2 cellular contexts compared by ENCODE assay signal in the genomic region with DNA sequence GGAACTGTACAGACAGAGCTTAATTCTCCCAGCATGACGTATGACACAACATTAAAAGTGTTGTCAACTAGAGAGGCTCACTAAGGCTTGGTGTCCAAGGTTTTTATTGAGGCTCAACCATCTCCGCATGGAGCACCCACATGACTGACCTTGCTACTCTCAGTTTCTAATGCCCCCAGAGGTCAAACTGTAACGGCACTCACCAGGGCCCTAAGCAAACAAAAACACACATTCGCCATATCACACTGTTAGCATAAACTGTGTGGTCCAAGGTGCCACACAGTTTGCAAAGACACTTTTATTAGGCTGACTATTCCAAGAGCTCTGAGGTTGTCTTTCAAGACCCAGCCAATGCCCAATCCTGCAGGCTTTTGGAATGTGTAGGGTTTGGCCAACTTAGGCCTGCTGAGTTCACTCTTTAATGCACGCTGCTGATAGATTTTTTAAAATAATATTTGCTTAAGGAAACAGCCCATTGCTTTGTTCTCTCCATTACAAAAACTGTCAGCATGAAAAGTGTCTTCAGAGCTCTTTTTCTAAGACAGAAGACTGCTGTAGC.
A peak's percentile ranks its signal among the peaks of the same experiment; 100 is the strongest.
TF ChIP-seq lines count a peak whose summit lies in the region.

No MANE protein-coding gene starts in this region.

TF ChIP-seq in HEK293, 187 proteins besides CTCF, POLR2A, EP300 and RAD21 (continued from another document and continues in another):
- TF ChIP-seq, protein P1, sequence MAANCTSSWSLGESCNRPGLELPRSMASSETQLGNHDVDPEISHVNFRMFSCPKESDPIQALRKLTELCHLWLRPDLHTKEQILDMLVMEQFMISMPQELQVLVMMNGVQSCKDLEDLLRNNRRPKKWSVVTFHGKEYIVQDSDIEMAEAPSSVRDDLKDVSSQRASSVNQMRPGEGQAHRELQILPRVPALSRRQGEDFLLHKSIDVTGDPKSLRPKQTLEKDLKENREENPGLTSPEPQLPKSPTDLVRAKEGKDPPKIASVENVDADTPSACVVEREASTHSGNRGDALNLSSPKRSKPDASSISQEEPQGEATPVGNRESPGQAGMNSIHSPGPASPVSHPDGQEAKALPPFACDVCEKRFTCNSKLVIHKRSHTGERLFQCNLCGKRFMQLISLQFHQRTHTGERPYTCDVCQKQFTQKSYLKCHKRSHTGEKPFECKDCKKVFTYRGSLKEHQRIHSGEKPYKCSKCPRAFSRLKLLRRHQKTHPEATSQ (tag by site-specific recombination; IDR thresholded peaks at IDR 0.05), result no peak
- TF ChIP-seq ZNF140 (tag by site-specific recombination; IDR thresholded peaks at IDR 0.05) (no peak), ZNF157 (tag by site-specific recombination; IDR thresholded peaks at IDR 0.05) (no peak), ZIC2 (tag by site-specific recombination; IDR thresholded peaks at IDR 0.05) (peak; percentile 88), TRIM28 (IDR thresholded peaks at IDR 0.05; ENCODE audit: borderline replicate concordance, low read length) (peak; percentile 86), ZNF335 (tag by site-specific recombination; conservative IDR thresholded peaks at IDR 0.05) (no peak), ZNF292 (tag by site-specific recombination; IDR thresholded peaks at IDR 0.05; ENCODE audit: borderline replicate concordance, low read depth) (no peak), ZNF426 (tag by site-specific recombination; IDR thresholded peaks at IDR 0.05) (no peak), ZNF221 (tag by site-specific recombination; IDR thresholded peaks at IDR 0.05; ENCODE audit: borderline replicate concordance) (no peak), ZNF202 (tag by site-specific recombination; IDR thresholded peaks at IDR 0.05; ENCODE audit: borderline replicate concordance) (no peak), ZNF473 (tag by site-specific recombination; IDR thresholded peaks at IDR 0.05) (no peak), ZNF660 (tag by site-specific recombination; IDR thresholded peaks at IDR 0.05) (no peak)
- TF ChIP-seq, protein P2, sequence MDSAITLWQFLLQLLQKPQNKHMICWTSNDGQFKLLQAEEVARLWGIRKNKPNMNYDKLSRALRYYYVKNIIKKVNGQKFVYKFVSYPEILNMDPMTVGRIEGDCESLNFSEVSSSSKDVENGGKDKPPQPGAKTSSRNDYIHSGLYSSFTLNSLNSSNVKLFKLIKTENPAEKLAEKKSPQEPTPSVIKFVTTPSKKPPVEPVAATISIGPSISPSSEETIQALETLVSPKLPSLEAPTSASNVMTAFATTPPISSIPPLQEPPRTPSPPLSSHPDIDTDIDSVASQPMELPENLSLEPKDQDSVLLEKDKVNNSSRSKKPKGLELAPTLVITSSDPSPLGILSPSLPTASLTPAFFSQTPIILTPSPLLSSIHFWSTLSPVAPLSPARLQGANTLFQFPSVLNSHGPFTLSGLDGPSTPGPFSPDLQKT (IDR thresholded peaks at IDR 0.05; ENCODE audit: borderline replicate concordance, low read depth, low read length), result no peak
- TF ChIP-seq, protein P3, sequence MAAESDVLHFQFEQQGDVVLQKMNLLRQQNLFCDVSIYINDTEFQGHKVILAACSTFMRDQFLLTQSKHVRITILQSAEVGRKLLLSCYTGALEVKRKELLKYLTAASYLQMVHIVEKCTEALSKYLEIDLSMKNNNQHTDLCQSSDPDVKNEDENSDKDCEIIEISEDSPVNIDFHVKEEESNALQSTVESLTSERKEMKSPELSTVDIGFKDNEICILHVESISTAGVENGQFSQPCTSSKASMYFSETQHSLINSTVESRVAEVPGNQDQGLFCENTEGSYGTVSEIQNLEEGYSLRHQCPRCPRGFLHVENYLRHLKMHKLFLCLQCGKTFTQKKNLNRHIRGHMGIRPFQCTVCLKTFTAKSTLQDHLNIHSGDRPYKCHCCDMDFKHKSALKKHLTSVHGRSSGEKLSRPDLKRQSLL (tag by site-specific recombination; IDR thresholded peaks at IDR 0.05), result peak; percentile 55; the same call in 1 of the 2 replicates
- TF ChIP-seq, protein P4, sequence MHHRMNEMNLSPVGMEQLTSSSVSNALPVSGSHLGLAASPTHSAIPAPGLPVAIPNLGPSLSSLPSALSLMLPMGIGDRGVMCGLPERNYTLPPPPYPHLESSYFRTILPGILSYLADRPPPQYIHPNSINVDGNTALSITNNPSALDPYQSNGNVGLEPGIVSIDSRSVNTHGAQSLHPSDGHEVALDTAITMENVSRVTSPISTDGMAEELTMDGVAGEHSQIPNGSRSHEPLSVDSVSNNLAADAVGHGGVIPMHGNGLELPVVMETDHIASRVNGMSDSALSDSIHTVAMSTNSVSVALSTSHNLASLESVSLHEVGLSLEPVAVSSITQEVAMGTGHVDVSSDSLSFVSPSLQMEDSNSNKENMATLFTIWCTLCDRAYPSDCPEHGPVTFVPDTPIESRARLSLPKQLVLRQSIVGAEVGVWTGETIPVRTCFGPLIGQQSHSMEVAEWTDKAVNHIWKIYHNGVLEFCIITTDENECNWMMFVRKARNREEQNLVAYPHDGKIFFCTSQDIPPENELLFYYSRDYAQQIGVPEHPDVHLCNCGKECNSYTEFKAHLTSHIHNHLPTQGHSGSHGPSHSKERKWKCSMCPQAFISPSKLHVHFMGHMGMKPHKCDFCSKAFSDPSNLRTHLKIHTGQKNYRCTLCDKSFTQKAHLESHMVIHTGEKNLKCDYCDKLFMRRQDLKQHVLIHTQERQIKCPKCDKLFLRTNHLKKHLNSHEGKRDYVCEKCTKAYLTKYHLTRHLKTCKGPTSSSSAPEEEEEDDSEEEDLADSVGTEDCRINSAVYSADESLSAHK (tag by site-specific recombination; IDR thresholded peaks at IDR 0.05), result 0 out of 2 replicates have a peak, but pooled peaks have one; percentile 35
- TF ChIP-seq, protein P5, sequence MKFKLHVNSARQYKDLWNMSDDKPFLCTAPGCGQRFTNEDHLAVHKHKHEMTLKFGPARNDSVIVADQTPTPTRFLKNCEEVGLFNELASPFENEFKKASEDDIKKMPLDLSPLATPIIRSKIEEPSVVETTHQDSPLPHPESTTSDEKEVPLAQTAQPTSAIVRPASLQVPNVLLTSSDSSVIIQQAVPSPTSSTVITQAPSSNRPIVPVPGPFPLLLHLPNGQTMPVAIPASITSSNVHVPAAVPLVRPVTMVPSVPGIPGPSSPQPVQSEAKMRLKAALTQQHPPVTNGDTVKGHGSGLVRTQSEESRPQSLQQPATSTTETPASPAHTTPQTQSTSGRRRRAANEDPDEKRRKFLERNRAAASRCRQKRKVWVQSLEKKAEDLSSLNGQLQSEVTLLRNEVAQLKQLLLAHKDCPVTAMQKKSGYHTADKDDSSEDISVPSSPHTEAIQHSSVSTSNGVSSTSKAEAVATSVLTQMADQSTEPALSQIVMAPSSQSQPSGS (tag by site-specific recombination; IDR thresholded peaks at IDR 0.05; ENCODE audit: low read depth), result no peak

TF ChIP-seq in H1, 55 proteins besides CTCF, POLR2A, EP300 and RAD21 (continued from another document):
- TF ChIP-seq, protein P6, sequence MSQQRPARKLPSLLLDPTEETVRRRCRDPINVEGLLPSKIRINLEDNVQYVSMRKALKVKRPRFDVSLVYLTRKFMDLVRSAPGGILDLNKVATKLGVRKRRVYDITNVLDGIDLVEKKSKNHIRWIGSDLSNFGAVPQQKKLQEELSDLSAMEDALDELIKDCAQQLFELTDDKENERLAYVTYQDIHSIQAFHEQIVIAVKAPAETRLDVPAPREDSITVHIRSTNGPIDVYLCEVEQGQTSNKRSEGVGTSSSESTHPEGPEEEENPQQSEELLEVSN (IDR thresholded peaks at IDR 0.05), result no peak
- TF ChIP-seq TBP (IDR thresholded peaks at IDR 0.05; ENCODE audit: low read depth, low read length) (no peak), SP2 (IDR thresholded peaks at IDR 0.05; ENCODE audit: low read length) (no peak), TAF1 (IDR thresholded peaks at IDR 0.05; ENCODE audit: low read depth, low read length) (no peak), JUND (IDR thresholded peaks at IDR 0.05; ENCODE audit: low read length) (no peak)
- TF ChIP-seq, protein P7, sequence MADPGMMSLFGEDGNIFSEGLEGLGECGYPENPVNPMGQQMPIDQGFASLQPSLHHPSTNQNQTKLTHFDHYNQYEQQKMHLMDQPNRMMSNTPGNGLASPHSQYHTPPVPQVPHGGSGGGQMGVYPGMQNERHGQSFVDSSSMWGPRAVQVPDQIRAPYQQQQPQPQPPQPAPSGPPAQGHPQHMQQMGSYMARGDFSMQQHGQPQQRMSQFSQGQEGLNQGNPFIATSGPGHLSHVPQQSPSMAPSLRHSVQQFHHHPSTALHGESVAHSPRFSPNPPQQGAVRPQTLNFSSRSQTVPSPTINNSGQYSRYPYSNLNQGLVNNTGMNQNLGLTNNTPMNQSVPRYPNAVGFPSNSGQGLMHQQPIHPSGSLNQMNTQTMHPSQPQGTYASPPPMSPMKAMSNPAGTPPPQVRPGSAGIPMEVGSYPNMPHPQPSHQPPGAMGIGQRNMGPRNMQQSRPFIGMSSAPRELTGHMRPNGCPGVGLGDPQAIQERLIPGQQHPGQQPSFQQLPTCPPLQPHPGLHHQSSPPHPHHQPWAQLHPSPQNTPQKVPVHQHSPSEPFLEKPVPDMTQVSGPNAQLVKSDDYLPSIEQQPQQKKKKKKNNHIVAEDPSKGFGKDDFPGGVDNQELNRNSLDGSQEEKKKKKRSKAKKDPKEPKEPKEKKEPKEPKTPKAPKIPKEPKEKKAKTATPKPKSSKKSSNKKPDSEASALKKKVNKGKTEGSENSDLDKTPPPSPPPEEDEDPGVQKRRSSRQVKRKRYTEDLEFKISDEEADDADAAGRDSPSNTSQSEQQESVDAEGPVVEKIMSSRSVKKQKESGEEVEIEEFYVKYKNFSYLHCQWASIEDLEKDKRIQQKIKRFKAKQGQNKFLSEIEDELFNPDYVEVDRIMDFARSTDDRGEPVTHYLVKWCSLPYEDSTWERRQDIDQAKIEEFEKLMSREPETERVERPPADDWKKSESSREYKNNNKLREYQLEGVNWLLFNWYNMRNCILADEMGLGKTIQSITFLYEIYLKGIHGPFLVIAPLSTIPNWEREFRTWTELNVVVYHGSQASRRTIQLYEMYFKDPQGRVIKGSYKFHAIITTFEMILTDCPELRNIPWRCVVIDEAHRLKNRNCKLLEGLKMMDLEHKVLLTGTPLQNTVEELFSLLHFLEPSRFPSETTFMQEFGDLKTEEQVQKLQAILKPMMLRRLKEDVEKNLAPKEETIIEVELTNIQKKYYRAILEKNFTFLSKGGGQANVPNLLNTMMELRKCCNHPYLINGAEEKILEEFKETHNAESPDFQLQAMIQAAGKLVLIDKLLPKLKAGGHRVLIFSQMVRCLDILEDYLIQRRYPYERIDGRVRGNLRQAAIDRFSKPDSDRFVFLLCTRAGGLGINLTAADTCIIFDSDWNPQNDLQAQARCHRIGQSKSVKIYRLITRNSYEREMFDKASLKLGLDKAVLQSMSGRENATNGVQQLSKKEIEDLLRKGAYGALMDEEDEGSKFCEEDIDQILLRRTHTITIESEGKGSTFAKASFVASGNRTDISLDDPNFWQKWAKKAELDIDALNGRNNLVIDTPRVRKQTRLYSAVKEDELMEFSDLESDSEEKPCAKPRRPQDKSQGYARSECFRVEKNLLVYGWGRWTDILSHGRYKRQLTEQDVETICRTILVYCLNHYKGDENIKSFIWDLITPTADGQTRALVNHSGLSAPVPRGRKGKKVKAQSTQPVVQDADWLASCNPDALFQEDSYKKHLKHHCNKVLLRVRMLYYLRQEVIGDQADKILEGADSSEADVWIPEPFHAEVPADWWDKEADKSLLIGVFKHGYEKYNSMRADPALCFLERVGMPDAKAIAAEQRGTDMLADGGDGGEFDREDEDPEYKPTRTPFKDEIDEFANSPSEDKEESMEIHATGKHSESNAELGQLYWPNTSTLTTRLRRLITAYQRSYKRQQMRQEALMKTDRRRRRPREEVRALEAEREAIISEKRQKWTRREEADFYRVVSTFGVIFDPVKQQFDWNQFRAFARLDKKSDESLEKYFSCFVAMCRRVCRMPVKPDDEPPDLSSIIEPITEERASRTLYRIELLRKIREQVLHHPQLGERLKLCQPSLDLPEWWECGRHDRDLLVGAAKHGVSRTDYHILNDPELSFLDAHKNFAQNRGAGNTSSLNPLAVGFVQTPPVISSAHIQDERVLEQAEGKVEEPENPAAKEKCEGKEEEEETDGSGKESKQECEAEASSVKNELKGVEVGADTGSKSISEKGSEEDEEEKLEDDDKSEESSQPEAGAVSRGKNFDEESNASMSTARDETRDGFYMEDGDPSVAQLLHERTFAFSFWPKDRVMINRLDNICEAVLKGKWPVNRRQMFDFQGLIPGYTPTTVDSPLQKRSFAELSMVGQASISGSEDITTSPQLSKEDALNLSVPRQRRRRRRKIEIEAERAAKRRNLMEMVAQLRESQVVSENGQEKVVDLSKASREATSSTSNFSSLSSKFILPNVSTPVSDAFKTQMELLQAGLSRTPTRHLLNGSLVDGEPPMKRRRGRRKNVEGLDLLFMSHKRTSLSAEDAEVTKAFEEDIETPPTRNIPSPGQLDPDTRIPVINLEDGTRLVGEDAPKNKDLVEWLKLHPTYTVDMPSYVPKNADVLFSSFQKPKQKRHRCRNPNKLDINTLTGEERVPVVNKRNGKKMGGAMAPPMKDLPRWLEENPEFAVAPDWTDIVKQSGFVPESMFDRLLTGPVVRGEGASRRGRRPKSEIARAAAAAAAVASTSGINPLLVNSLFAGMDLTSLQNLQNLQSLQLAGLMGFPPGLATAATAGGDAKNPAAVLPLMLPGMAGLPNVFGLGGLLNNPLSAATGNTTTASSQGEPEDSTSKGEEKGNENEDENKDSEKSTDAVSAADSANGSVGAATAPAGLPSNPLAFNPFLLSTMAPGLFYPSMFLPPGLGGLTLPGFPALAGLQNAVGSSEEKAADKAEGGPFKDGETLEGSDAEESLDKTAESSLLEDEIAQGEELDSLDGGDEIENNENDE (IDR thresholded peaks at IDR 0.05; ENCODE audit: insufficient replicate concordance, low read length), result no peak
